Comparison of ENCODE assay signal across 1 cellular context in the genomic region with DNA sequence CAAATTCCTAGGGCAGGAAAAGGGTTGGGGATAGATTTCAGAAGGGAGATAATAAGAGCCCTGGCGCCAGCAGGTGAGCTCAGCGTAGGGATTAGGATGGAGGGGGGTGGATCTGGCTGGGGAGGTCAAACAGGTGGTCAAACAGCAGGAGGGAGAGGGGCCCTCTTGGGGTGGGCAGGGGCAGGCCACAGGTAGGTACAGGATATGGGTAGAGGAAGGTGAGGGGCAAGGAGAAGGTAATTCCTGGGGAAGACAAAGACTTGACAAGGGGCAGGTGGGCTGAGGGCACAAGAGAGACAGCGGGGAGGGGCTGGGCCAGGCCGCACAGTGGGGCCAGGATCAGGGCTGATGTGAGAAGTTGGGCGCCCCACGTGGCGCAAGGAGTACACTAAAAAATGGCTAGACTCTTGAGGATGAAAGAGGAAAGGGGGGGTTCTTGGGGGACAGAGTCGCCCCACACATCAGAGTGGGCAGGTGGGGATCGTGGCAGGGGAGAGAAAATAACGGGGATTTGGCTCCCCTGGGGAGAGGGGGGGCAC.
TF ChIP-seq lines count a peak whose summit lies in the region.

No MANE protein-coding gene starts in this region.

TF ChIP-seq in K562, 482 proteins besides CTCF, POLR2A, EP300 and RAD21 (continued from another document and continues in another):
- TF ChIP-seq REST (CRISPR knock-in tag; IDR thresholded peaks at IDR 0.05; ENCODE audit: low read depth) (no peak), RNF2 (IDR thresholded peaks at IDR 0.05) (no peak), COPS2 (conservative IDR thresholded peaks at IDR 0.05) (no peak), AFF4 (CRISPR knock-in tag; IDR thresholded peaks at IDR 0.05) (no peak), MYC (IDR thresholded peaks at IDR 0.05; ENCODE audit: low read depth, low read length) (peak; percentile 35; the same call in 1 of the 2 replicates), MYC (CRISPR knock-in tag; IDR thresholded peaks at IDR 0.05; ENCODE audit: borderline replicate concordance, low read depth) (no peak), ZNF586 (CRISPR knock-in tag; conservative IDR thresholded peaks at IDR 0.05) (no peak), ZNF609 (CRISPR knock-in tag; IDR thresholded peaks at IDR 0.05; ENCODE audit: borderline replicate concordance) (no peak), ZNF197 (CRISPR knock-in tag; IDR thresholded peaks at IDR 0.05; ENCODE audit: low read depth) (no peak), ZNF707 (CRISPR knock-in tag; conservative IDR thresholded peaks at IDR 0.05) (no peak), HINFP (tag; conservative IDR thresholded peaks at IDR 0.05; ENCODE audit: low read depth) (no peak), ILK (tag; IDR thresholded peaks at IDR 0.05; ENCODE audit: borderline replicate concordance, low read depth) (no peak), JUN (IDR thresholded peaks at IDR 0.05; ENCODE audit: borderline replicate concordance, low read depth, low read length) (no peak), JUN (CRISPR knock-in tag; IDR thresholded peaks at IDR 0.05; ENCODE audit: borderline replicate concordance) (no peak), NONO (IDR thresholded peaks at IDR 0.05; ENCODE audit: low read depth in 2 of 2, low read length in 1 of 2) (no peak), ZNF589 (CRISPR knock-in tag; IDR thresholded peaks at IDR 0.05; ENCODE audit: low read depth) (no peak), FOXA3 (CRISPR knock-in tag; conservative IDR thresholded peaks at IDR 0.05 in 1 of 2, IDR thresholded peaks at IDR 0.05 in 1 of 2) (no peak), HNRNPK (IDR thresholded peaks at IDR 0.05; ENCODE audit: low read depth, low read length, poor library complexity, severe bottlenecking) (no peak), ZBTB11 (CRISPR knock-in tag; IDR thresholded peaks at IDR 0.05) (no peak), YBX1 (IDR thresholded peaks at IDR 0.05) (no peak), RBBP5 (IDR thresholded peaks at IDR 0.05; ENCODE audit: borderline replicate concordance, insufficient read depth, low read length, poor library complexity, severe bottlenecking) (no peak), ETS2 (tag; IDR thresholded peaks at IDR 0.05; ENCODE audit: borderline replicate concordance, poor library complexity, severe bottlenecking) (no peak)
- TF ChIP-seq, protein P1, sequence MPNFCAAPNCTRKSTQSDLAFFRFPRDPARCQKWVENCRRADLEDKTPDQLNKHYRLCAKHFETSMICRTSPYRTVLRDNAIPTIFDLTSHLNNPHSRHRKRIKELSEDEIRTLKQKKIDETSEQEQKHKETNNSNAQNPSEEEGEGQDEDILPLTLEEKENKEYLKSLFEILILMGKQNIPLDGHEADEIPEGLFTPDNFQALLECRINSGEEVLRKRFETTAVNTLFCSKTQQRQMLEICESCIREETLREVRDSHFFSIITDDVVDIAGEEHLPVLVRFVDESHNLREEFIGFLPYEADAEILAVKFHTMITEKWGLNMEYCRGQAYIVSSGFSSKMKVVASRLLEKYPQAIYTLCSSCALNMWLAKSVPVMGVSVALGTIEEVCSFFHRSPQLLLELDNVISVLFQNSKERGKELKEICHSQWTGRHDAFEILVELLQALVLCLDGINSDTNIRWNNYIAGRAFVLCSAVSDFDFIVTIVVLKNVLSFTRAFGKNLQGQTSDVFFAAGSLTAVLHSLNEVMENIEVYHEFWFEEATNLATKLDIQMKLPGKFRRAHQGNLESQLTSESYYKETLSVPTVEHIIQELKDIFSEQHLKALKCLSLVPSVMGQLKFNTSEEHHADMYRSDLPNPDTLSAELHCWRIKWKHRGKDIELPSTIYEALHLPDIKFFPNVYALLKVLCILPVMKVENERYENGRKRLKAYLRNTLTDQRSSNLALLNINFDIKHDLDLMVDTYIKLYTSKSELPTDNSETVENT (CRISPR knock-in tag; IDR thresholded peaks at IDR 0.05): no peak
- TF ChIP-seq, protein P2, sequence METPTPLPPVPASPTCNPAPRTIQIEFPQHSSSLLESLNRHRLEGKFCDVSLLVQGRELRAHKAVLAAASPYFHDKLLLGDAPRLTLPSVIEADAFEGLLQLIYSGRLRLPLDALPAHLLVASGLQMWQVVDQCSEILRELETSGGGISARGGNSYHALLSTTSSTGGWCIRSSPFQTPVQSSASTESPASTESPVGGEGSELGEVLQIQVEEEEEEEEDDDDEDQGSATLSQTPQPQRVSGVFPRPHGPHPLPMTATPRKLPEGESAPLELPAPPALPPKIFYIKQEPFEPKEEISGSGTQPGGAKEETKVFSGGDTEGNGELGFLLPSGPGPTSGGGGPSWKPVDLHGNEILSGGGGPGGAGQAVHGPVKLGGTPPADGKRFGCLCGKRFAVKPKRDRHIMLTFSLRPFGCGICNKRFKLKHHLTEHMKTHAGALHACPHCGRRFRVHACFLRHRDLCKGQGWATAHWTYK (CRISPR knock-in tag; IDR thresholded peaks at IDR 0.05): no peak
- TF ChIP-seq, protein P3, sequence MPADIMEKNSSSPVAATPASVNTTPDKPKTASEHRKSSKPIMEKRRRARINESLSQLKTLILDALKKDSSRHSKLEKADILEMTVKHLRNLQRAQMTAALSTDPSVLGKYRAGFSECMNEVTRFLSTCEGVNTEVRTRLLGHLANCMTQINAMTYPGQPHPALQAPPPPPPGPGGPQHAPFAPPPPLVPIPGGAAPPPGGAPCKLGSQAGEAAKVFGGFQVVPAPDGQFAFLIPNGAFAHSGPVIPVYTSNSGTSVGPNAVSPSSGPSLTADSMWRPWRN (IDR thresholded peaks at IDR 0.05; ENCODE audit: low read depth): no peak
